Comparison of ENCODE assay signal across 1 cellular context in genomic region chr12:50961708-50962107, GRCh38.
TF ChIP-seq lines count a peak whose summit lies in the region.

No MANE protein-coding gene starts in this region.

TF ChIP-seq in IMR-90, 13 proteins besides CTCF, POLR2A, EP300 and RAD21 (continued from another document):
- TF ChIP-seq FOS (IDR thresholded peaks at IDR 0.05; ENCODE audit: low read depth, low read length) (peak; percentile 95), MAZ (IDR thresholded peaks at IDR 0.05; ENCODE audit: borderline replicate concordance, low read depth, low read length) (no peak), CHD1 (IDR thresholded peaks at IDR 0.05; ENCODE audit: low read depth, low read length) (no peak), CEBPB (IDR thresholded peaks at IDR 0.05; ENCODE audit: low read depth, low read length) (peak; percentile 52; the same call in 1 of the 2 replicates), RFX5 (IDR thresholded peaks at IDR 0.05; ENCODE audit: low read depth, low read length) (no peak), MXI1 (IDR thresholded peaks at IDR 0.05; ENCODE audit: borderline replicate concordance, low read depth, low read length) (no peak), MAFK (IDR thresholded peaks at IDR 0.05; ENCODE audit: low read depth, low read length) (peak; percentile 27; the same call in 1 of the 2 replicates)
- TF ChIP-seq, protein P1, sequence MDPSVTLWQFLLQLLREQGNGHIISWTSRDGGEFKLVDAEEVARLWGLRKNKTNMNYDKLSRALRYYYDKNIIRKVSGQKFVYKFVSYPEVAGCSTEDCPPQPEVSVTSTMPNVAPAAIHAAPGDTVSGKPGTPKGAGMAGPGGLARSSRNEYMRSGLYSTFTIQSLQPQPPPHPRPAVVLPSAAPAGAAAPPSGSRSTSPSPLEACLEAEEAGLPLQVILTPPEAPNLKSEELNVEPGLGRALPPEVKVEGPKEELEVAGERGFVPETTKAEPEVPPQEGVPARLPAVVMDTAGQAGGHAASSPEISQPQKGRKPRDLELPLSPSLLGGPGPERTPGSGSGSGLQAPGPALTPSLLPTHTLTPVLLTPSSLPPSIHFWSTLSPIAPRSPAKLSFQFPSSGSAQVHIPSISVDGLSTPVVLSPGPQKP (IDR thresholded peaks at IDR 0.05; ENCODE audit: borderline replicate concordance, low read depth, low read length), result no peak
